Comparison of ENCODE assay signal across 1 cellular context in the genomic region with DNA sequence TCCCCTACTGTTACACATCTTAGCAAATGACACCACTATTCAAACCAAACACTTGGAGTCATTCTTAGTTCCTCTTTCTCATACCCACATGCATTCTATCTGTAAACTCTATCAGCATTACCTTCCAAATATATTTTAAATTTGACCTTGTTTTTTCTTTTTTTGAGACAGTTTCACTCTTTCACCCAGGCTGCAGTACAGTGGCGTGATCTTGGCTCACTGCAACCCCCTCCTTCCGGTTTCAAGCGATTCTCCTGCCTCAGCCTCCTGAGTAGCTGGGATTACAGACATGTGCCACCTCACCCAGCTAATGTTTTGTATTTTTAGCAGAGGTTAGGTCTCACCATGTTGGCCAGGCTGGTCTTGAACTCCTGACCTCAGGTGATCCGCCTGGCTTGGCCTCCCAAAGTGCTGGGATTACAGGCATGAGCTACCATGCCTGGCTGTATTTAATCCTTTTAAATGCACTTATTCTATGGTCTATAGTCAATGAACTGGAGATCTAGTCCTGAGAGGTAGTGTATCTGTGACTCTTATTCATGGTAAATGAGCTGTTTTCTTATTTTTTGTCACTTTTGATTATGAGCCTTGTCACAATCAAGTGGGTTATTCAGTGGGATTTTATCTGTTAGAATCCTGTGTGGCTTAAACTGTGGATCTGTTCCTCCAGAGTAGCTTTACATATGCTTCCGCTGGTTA.
TF ChIP-seq lines count a peak whose summit lies in the region.

No MANE protein-coding gene starts in this region.

TF ChIP-seq in GM12878, 131 proteins besides CTCF, POLR2A, EP300 and RAD21 (continued from another document and continues in another):
- TF ChIP-seq, protein P1, sequence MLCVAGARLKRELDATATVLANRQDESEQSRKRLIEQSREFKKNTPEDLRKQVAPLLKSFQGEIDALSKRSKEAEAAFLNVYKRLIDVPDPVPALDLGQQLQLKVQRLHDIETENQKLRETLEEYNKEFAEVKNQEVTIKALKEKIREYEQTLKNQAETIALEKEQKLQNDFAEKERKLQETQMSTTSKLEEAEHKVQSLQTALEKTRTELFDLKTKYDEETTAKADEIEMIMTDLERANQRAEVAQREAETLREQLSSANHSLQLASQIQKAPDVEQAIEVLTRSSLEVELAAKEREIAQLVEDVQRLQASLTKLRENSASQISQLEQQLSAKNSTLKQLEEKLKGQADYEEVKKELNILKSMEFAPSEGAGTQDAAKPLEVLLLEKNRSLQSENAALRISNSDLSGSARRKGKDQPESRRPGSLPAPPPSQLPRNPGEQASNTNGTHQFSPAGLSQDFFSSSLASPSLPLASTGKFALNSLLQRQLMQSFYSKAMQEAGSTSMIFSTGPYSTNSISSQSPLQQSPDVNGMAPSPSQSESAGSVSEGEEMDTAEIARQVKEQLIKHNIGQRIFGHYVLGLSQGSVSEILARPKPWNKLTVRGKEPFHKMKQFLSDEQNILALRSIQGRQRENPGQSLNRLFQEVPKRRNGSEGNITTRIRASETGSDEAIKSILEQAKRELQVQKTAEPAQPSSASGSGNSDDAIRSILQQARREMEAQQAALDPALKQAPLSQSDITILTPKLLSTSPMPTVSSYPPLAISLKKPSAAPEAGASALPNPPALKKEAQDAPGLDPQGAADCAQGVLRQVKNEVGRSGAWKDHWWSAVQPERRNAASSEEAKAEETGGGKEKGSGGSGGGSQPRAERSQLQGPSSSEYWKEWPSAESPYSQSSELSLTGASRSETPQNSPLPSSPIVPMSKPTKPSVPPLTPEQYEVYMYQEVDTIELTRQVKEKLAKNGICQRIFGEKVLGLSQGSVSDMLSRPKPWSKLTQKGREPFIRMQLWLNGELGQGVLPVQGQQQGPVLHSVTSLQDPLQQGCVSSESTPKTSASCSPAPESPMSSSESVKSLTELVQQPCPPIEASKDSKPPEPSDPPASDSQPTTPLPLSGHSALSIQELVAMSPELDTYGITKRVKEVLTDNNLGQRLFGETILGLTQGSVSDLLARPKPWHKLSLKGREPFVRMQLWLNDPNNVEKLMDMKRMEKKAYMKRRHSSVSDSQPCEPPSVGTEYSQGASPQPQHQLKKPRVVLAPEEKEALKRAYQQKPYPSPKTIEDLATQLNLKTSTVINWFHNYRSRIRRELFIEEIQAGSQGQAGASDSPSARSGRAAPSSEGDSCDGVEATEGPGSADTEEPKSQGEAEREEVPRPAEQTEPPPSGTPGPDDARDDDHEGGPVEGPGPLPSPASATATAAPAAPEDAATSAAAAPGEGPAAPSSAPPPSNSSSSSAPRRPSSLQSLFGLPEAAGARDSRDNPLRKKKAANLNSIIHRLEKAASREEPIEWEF (IDR thresholded peaks at IDR 0.05; ENCODE audit: insufficient replicate concordance, low read depth, low read length) = no peak
- TF ChIP-seq, protein P2, sequence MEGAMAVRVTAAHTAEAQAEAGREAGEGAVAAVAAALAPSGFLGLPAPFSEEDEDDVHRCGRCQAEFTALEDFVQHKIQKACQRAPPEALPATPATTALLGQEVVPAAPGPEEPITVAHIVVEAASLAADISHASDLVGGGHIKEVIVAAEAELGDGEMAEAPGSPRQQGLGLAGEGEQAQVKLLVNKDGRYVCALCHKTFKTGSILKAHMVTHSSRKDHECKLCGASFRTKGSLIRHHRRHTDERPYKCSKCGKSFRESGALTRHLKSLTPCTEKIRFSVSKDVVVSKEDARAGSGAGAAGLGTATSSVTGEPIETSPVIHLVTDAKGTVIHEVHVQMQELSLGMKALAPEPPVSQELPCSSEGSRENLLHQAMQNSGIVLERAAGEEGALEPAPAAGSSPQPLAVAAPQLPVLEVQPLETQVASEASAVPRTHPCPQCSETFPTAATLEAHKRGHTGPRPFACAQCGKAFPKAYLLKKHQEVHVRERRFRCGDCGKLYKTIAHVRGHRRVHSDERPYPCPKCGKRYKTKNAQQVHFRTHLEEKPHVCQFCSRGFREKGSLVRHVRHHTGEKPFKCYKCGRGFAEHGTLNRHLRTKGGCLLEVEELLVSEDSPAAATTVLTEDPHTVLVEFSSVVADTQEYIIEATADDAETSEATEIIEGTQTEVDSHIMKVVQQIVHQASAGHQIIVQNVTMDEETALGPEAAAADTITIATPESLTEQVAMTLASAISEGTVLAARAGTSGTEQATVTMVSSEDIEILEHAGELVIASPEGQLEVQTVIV (IDR thresholded peaks at IDR 0.05; ENCODE audit: borderline replicate concordance, partially characterized antibody) = peak; percentile 66
- TF ChIP-seq, protein P3, sequence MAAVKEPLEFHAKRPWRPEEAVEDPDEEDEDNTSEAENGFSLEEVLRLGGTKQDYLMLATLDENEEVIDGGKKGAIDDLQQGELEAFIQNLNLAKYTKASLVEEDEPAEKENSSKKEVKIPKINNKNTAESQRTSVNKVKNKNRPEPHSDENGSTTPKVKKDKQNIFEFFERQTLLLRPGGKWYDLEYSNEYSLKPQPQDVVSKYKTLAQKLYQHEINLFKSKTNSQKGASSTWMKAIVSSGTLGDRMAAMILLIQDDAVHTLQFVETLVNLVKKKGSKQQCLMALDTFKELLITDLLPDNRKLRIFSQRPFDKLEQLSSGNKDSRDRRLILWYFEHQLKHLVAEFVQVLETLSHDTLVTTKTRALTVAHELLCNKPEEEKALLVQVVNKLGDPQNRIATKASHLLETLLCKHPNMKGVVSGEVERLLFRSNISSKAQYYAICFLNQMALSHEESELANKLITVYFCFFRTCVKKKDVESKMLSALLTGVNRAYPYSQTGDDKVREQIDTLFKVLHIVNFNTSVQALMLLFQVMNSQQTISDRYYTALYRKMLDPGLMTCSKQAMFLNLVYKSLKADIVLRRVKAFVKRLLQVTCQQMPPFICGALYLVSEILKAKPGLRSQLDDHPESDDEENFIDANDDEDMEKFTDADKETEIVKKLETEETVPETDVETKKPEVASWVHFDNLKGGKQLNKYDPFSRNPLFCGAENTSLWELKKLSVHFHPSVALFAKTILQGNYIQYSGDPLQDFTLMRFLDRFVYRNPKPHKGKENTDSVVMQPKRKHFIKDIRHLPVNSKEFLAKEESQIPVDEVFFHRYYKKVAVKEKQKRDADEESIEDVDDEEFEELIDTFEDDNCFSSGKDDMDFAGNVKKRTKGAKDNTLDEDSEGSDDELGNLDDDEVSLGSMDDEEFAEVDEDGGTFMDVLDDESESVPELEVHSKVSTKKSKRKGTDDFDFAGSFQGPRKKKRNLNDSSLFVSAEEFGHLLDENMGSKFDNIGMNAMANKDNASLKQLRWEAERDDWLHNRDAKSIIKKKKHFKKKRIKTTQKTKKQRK (IDR thresholded peaks at IDR 0.05; ENCODE audit: low read depth, low read length) = no peak
- TF ChIP-seq POU2F2 (IDR thresholded peaks at IDR 0.05; ENCODE audit: borderline replicate concordance, low read depth, low read length) (0 out of 3 replicates have a peak, but pooled peaks have one; percentile 18), ZNF217 (IDR thresholded peaks at IDR 0.05) (no peak), HCFC1 (IDR thresholded peaks at IDR 0.05; ENCODE audit: low read length) (no peak), SMAD1 (IDR thresholded peaks at IDR 0.05; ENCODE audit: low read depth, partially characterized antibody) (no peak), EGR1 (IDR thresholded peaks at IDR 0.05; ENCODE audit: borderline replicate concordance in 1 of 2, low read depth in 2 of 2, low read length in 2 of 2) (peak in 1 of 2 experiments; percentile 10; a peak in 1 of 3 replicates), HDAC6 (IDR thresholded peaks at IDR 0.05; ENCODE audit: unreplicated experiment) (no peak), TCF12 (IDR thresholded peaks at IDR 0.05; ENCODE audit: low read depth, low read length) (no peak), KAT2A (conservative IDR thresholded peaks at IDR 0.05; ENCODE audit: control insufficient read depth, low read depth, low read length) (no peak), MYC (IDR thresholded peaks at IDR 0.05; ENCODE audit: insufficient read depth, insufficient read length, insufficient replicate concordance, low read length, severe bottlenecking) (no peak), CHD4 (IDR thresholded peaks at IDR 0.05) (no peak), SP1 (IDR thresholded peaks at IDR 0.05; ENCODE audit: low read depth, low read length) (no peak), SREBF2 (IDR thresholded peaks at IDR 0.05; ENCODE audit: low read length) (peak; percentile 62; the same call in 1 of the 2 replicates), CHD2 (IDR thresholded peaks at IDR 0.05; ENCODE audit: borderline replicate concordance, low read depth, low read length) (no peak), NBN (IDR thresholded peaks at IDR 0.05) (peak; percentile 94), BHLHE40 (IDR thresholded peaks at IDR 0.05; ENCODE audit: borderline replicate concordance in 1 of 2, low read depth in 2 of 2, low read length in 1 of 2) (peak; percentile 64 to 84), KLF5 (IDR thresholded peaks at IDR 0.05; ENCODE audit: partially characterized antibody) (no peak), FOS (IDR thresholded peaks at IDR 0.05; ENCODE audit: borderline replicate concordance, extremely low read depth, insufficient read length) (no peak), CREB1 (IDR thresholded peaks at IDR 0.05; ENCODE audit: low read depth) (no peak; the same call in 1 of the 2 replicates), IRF4 (IDR thresholded peaks at IDR 0.05; ENCODE audit: low read depth, low read length) (no peak), MXI1 (IDR thresholded peaks at IDR 0.05; ENCODE audit: low read depth, low read length) (no peak), FOXK2 (IDR thresholded peaks at IDR 0.05) (no peak)
- TF ChIP-seq, protein P4, sequence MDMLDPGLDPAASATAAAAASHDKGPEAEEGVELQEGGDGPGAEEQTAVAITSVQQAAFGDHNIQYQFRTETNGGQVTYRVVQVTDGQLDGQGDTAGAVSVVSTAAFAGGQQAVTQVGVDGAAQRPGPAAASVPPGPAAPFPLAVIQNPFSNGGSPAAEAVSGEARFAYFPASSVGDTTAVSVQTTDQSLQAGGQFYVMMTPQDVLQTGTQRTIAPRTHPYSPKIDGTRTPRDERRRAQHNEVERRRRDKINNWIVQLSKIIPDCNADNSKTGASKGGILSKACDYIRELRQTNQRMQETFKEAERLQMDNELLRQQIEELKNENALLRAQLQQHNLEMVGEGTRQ (IDR thresholded peaks at IDR 0.05; ENCODE audit: borderline replicate concordance, low read depth, low read length) = no peak
- TF ChIP-seq, protein P5, sequence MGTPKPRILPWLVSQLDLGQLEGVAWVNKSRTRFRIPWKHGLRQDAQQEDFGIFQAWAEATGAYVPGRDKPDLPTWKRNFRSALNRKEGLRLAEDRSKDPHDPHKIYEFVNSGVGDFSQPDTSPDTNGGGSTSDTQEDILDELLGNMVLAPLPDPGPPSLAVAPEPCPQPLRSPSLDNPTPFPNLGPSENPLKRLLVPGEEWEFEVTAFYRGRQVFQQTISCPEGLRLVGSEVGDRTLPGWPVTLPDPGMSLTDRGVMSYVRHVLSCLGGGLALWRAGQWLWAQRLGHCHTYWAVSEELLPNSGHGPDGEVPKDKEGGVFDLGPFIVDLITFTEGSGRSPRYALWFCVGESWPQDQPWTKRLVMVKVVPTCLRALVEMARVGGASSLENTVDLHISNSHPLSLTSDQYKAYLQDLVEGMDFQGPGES (IDR thresholded peaks at IDR 0.05) = no peak
- TF ChIP-seq, protein P6, sequence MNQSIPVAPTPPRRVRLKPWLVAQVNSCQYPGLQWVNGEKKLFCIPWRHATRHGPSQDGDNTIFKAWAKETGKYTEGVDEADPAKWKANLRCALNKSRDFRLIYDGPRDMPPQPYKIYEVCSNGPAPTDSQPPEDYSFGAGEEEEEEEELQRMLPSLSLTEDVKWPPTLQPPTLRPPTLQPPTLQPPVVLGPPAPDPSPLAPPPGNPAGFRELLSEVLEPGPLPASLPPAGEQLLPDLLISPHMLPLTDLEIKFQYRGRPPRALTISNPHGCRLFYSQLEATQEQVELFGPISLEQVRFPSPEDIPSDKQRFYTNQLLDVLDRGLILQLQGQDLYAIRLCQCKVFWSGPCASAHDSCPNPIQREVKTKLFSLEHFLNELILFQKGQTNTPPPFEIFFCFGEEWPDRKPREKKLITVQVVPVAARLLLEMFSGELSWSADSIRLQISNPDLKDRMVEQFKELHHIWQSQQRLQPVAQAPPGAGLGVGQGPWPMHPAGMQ (IDR thresholded peaks at IDR 0.05; ENCODE audit: borderline replicate concordance) = no peak
- TF ChIP-seq, protein P7, sequence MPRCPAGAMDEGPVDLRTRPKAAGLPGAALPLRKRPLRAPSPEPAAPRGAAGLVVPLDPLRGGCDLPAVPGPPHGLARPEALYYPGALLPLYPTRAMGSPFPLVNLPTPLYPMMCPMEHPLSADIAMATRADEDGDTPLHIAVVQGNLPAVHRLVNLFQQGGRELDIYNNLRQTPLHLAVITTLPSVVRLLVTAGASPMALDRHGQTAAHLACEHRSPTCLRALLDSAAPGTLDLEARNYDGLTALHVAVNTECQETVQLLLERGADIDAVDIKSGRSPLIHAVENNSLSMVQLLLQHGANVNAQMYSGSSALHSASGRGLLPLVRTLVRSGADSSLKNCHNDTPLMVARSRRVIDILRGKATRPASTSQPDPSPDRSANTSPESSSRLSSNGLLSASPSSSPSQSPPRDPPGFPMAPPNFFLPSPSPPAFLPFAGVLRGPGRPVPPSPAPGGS (IDR thresholded peaks at IDR 0.05; ENCODE audit: borderline replicate concordance, insufficient read depth, low read depth, low read length, poor library complexity, severe bottlenecking) = no peak
- TF ChIP-seq, protein P8, sequence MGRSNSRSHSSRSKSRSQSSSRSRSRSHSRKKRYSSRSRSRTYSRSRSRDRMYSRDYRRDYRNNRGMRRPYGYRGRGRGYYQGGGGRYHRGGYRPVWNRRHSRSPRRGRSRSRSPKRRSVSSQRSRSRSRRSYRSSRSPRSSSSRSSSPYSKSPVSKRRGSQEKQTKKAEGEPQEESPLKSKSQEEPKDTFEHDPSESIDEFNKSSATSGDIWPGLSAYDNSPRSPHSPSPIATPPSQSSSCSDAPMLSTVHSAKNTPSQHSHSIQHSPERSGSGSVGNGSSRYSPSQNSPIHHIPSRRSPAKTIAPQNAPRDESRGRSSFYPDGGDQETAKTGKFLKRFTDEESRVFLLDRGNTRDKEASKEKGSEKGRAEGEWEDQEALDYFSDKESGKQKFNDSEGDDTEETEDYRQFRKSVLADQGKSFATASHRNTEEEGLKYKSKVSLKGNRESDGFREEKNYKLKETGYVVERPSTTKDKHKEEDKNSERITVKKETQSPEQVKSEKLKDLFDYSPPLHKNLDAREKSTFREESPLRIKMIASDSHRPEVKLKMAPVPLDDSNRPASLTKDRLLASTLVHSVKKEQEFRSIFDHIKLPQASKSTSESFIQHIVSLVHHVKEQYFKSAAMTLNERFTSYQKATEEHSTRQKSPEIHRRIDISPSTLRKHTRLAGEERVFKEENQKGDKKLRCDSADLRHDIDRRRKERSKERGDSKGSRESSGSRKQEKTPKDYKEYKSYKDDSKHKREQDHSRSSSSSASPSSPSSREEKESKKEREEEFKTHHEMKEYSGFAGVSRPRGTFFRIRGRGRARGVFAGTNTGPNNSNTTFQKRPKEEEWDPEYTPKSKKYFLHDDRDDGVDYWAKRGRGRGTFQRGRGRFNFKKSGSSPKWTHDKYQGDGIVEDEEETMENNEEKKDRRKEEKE (IDR thresholded peaks at IDR 0.05) = no peak
- TF ChIP-seq, protein P9, sequence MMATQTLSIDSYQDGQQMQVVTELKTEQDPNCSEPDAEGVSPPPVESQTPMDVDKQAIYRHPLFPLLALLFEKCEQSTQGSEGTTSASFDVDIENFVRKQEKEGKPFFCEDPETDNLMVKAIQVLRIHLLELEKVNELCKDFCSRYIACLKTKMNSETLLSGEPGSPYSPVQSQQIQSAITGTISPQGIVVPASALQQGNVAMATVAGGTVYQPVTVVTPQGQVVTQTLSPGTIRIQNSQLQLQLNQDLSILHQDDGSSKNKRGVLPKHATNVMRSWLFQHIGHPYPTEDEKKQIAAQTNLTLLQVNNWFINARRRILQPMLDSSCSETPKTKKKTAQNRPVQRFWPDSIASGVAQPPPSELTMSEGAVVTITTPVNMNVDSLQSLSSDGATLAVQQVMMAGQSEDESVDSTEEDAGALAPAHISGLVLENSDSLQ (IDR thresholded peaks at IDR 0.05) = no peak; the same call in 1 of the 2 replicates
